8 cellular contexts compared by ENCODE assay signal in the genomic region with DNA sequence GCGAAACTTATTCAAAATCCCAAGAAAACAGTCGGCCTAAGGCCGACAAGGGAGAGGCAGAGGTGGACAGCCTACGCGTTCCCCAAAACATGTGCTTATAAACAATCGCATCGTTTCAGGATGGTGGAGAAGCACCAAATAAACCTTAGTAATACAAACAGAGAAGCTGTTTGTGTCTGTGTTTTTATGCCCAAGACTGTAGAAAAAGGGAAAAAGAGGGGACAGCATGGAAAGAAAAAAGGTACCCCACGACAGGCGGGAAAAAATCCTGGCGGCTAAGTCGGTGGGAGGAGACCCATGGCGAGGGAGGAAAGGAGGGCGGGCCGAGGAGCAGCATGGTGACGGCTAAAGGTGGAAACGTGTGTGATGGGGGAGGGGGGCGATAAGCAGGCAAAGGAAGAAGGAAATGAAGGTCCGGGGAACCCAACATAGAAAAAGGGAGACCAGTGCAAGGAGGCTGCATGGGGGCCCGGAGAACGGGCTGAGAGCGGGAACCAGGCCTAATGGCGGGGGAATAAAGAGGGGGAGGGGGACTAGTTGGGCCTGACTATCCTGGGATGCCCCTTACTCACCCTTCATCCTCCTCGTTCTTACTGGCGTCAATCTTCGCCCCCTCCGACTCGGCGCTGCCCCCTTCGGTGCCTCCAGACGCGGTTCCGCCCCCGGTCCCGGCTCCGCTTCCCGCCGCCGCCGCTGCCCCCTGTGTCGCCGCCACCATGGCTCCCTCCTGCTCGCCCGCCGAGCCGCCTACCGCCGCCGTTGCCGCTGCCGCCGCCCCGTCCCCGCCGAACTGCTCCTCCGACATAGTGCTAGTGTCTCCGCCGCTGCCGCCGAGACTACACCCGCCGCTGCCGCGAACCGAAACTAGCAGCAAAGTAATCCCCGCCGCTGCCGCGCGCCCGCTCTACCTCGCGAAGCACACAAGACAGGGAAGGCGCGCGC. TPM values are rescaled to one million over a fixed set of nuclear protein-coding genes. Genes with fewer than 3 reads are reported as not detected.
DNase-seq lines count a peak whose midpoint lies in the region; TF ChIP-seq lines count a peak whose summit lies in the region.

No MANE protein-coding gene starts in this region.

- H3K4me1 Mint-ChIP-seq in CD8-positive, alpha-beta memory T cell = peaks cover 53 to 69% (median 68%) of the 10 kb centered on the region in 3 donors

- H3K27me3 ChIP-seq in CD8-positive, alpha-beta memory T cell (ENCODE audit: insufficient read depth, low read length, poor library complexity, severe bottlenecking) = no peaks in the 10 kb centered on the region
- no peaks in the 10 kb centered on the region for H3K27me3 ChIP-seq in NT2/D1 (ENCODE audit: insufficient read depth, insufficient read length)
- H3K27me3 ChIP-seq in mucosa of stomach (ENCODE audit: control insufficient read depth, insufficient read depth, low read length) = no peaks in the 10 kb centered on the region

- H3K4me3 Mint-ChIP-seq in CD8-positive, alpha-beta memory T cell = peak overlapping the region; percentile 94 to 99 (median 98)

- H3K27me3 Mint-ChIP-seq in CD8-positive, alpha-beta memory T cell = peaks cover 0 to 11% of the 10 kb centered on the region in 2 donors

- H3K4me1 ChIP-seq in CD8-positive, alpha-beta memory T cell (ENCODE audit: insufficient read depth, low read length) = peaks cover 54% of the 10 kb centered on the region
- no peaks in the 10 kb centered on the region for H3K4me1 ChIP-seq in NT2/D1 (ENCODE audit: insufficient read depth, insufficient read length)
- peaks cover 20% of the 10 kb centered on the region for H3K4me1 ChIP-seq in mucosa of stomach (ENCODE audit: control insufficient read depth, insufficient read depth, low read length)

- peaks cover 0 to 58% (median 8%) of the 10 kb centered on the region in 3 donors for H3K36me3 Mint-ChIP-seq in CD8-positive, alpha-beta memory T cell

- no peaks in the 10 kb centered on the region for H3K9me3 ChIP-seq in CD8-positive, alpha-beta memory T cell (ENCODE audit: low read length)
- no peaks in the 10 kb centered on the region for H3K9me3 ChIP-seq in NT2/D1 (ENCODE audit: insufficient read depth, low read length)
- no peaks in the 10 kb centered on the region for H3K9me3 ChIP-seq in mucosa of stomach (ENCODE audit: control insufficient read depth, low read length)

- peaks cover 5% of the 10 kb centered on the region for H3K36me3 ChIP-seq in CD8-positive, alpha-beta memory T cell (ENCODE audit: insufficient read depth, low read length)
- H3K36me3 ChIP-seq in NT2/D1 (ENCODE audit: insufficient read depth, insufficient read length, low read length) = peaks cover 42% of the 10 kb centered on the region
- H3K36me3 ChIP-seq in mucosa of stomach (ENCODE audit: control insufficient read depth, insufficient read depth, low read length) = no peaks in the 10 kb centered on the region

- peak overlapping the region; percentile 96 to 100 (median 99) for H3K27ac Mint-ChIP-seq in CD8-positive, alpha-beta memory T cell

- no peaks in the 10 kb centered on the region for H3K9me3 Mint-ChIP-seq in CD8-positive, alpha-beta memory T cell

- peak overlapping the region; percentile 92 for H3K27ac ChIP-seq in CD8-positive, alpha-beta memory T cell (ENCODE audit: low read depth, low read length)

- TF ChIP-seq CTCF in GM20000 (IDR thresholded peaks at IDR 0.05; ENCODE audit: extremely low read depth, missing control alignments) = no peak
- no peak for TF ChIP-seq CTCF in epithelial cell of proximal tubule (conservative IDR thresholded peaks at IDR 0.05; ENCODE audit: low read depth, low read length)

- CTCF ChIA-PET in CD8-positive, alpha-beta memory T cell (lab: Charles Lee) = interaction anchor here (0.9 to 4.9 kb wide), 8 partner anchors 11 to 88 kb away, joined by 3 to 31 read pairs (median 7); a partner anchor contains a TSS

- POLR2A ChIA-PET in CD8-positive, alpha-beta memory T cell (lab: Charles Lee) = interaction anchor here (0.5 to 3.2 kb wide), 13 partner anchors 12 to 1084 kb away, joined by 3 to 102 read pairs (median 4); a partner anchor contains a TSS

- peak overlapping the region; percentile 78 for H3K4me3 ChIP-seq in CD8-positive, alpha-beta memory T cell (ENCODE audit: low read length)
- H3K4me3 ChIP-seq in NT2/D1 (ENCODE audit: insufficient read length, low read depth) = peak overlapping the region; percentile 89
- peak overlapping the region; percentile 70 for H3K4me3 ChIP-seq in epithelial cell of proximal tubule (ENCODE audit: low read depth, low read length)
- H3K4me3 ChIP-seq in mucosa of stomach (ENCODE audit: low read length) = peak overlapping the region; percentile 52

- peak overlapping the region; percentile 100 for H3K9ac ChIP-seq in NT2/D1 (ENCODE audit: insufficient read length, low read depth)
- peak overlapping the region; percentile 96 for H3K9ac ChIP-seq in mucosa of stomach (ENCODE audit: low read length)

- DNase-seq in CD8-positive, alpha-beta memory T cell = peak; percentile 60 to 76 (median 63)
- peak; percentile 66 for DNase-seq in GM20000 (ENCODE audit: low spot score)
- peak; percentile 66 for DNase-seq in HS-27A (ENCODE audit: low read depth)
- peak; percentile 48 for DNase-seq in NT2/D1 (ENCODE audit: low read depth, low spot score)
- DNase-seq in activated T-cell treated with anti-CD3 and anti-CD28 coated beads for 1 hour (ENCODE audit: low read depth) = peak; percentile 53
- DNase-seq in epithelial cell of proximal tubule (ENCODE audit: low read depth) = no peak
- DNase-seq in stimulated activated CD8-positive, alpha-beta memory T cell treated with anti-CD3 and anti-CD28 coated beads, Interleukin-4, amount 100 ng/mL, for 4 hours (ENCODE audit: low read depth in 2 of 2, low spot score in 1 of 2) = peak; percentile 20 to 40

RNA-seq across cellular contexts. Expression of a gene that starts 0.6 kb away (rescaled TPM):
- total RNA-seq in CD8-positive, alpha-beta memory T cell = 100 to 1,000 TPM; 452 to 475 TPM
- 271 TPM for polyA plus RNA-seq in CD8-positive, alpha-beta memory T cell
- total RNA-seq in epithelial cell of proximal tubule = 83.0 and 96.6 TPM in 2 replicates

RNA-seq across cellular contexts. Expression of a gene that starts 57.1 kb away (rescaled TPM):
- total RNA-seq in CD8-positive, alpha-beta memory T cell = 100 to 1,000 TPM; 423 to 438 TPM
- polyA plus RNA-seq in CD8-positive, alpha-beta memory T cell = 257 TPM
- total RNA-seq in epithelial cell of proximal tubule = 248 and 283 TPM in 2 replicates

RNA-seq across cellular contexts. Expression of a gene that starts 57.2 kb away (rescaled TPM):
- 10 to 100 TPM; 58.3 to 60.7 TPM for total RNA-seq in CD8-positive, alpha-beta memory T cell
- polyA plus RNA-seq in CD8-positive, alpha-beta memory T cell = 42.4 TPM
- total RNA-seq in epithelial cell of proximal tubule = 53.5 and 61.1 TPM in 2 replicates
